Comparison of ENCODE assay signal across 9 cellular contexts in the genomic region with DNA sequence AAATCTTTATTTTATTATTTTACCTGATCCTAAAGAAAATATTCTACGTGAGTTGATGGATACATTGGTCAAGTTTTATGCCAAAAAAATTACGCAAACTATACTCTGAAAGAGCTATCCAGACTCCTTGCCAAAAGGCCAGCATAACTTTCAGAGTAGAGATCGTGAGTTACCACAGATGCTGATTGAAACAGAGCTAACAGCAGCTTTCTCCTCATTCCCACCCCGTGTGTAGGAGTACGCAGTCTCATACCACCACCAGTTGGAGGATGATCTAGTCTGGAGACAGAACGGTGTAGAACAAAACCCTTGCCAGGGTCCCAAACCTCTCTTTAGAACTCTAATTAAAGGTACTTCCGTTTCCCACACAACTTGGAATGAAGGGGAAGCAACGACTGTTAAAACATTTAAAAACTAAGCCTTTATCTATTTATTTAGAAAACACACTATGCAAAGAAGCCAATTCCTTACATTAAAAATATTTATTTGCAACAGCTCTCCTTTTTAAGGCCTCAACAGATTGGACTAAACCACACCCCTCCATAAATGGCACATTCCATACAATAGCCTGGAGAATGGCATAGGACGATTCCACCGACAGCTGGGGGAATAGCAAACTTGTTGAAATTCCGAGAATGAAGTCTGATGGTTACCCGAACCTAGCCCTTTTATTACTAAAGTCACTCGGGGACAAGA. TPM values are rescaled to one million over a fixed set of nuclear protein-coding genes. Genes with fewer than 3 reads are reported as not detected.
DNase-seq lines count a peak whose midpoint lies in the region; ATAC-seq, FAIRE-seq and TF ChIP-seq lines count a peak whose summit lies in the region.
"Had no signal": no experiment of that assay in that cellular context is flagged by ENCODE, and none has a peak within 500 bp of the region (broad histone marks: within the 10 kb centered on the region; RNA-seq: fewer than 3 reads in every experiment).

No MANE protein-coding gene starts in this region.

- 1% methylated on average over 13 of the region's 13 CpGs for WGBS in right lobe of liver (ENCODE audit: insufficient coverage, low coverage, low lambda C conversion rate, missing lambda C conversion rate)

- H3K4me1 ChIP-seq in SJCRH30 (peaks cover 14% of the 10 kb centered on the region), right lobe of liver (peaks cover 0 to 31% (median 14%) of the 10 kb centered on the region in 4 donors)

- H3K9me3 ChIP-seq in SJCRH30 (replicated peaks) (no peaks in the 10 kb centered on the region), right lobe of liver (no peaks in the 10 kb centered on the region)

- H3K36me3 ChIP-seq in SJCRH30 (peaks cover 36% of the 10 kb centered on the region), right lobe of liver (no peaks in the 10 kb centered on the region)

- intact Hi-C loops in right lobe of liver (cut with DNase I): no loop called here

- DNase-seq in DMS53 (lab: John Stamatoyannopoulos, UW) (peak; percentile 66), HL-60 (ENCODE audit: low read depth in 1 of 2, low spot score in 1 of 2) (peak in 1 of 2 experiments; percentile 45), SJCRH30 (peak; percentile 51 to 73), right lobe of liver (no peak), GM19239 (ENCODE audit: insufficient read length, low spot score) (no peak)
- DNase-seq in central memory CD8-positive, alpha-beta T cell (ENCODE audit: low spot score in 2 of 2): no peak
- DNase-seq in stimulated activated naive CD8-positive, alpha-beta T cell treated with anti-CD3 and anti-CD28 coated beads, Interleukin-15, amount 100 ng/mL, for 72 hours: peak; percentile 32 to 48

- TF ChIP-seq CTCF in HL-60 (IDR thresholded peaks at IDR 0.05; ENCODE audit: insufficient read depth, low read length): no peak
- TF ChIP-seq CTCF in right lobe of liver (IDR thresholded peaks at IDR 0.05): no peak

- peak overlapping the region; percentile 98 for H3K27ac ChIP-seq in HL-60 (replicated peaks)
- H3K27ac ChIP-seq in SJCRH30: peak overlapping the region; percentile 86
- peak overlapping the region; percentile 90 to 93 (median 91) for H3K27ac ChIP-seq in right lobe of liver

- TF ChIP-seq POLR2A in right lobe of liver (IDR thresholded peaks at IDR 0.05): peak; percentile 64

- peaks cover 39% of the 10 kb centered on the region for H3K4me1 Mint-ChIP-seq in central memory CD8-positive, alpha-beta T cell
- H3K4me1 Mint-ChIP-seq in stimulated activated naive CD8-positive, alpha-beta T cell treated with anti-CD3 and anti-CD28 coated beads, Interleukin-15, amount 100 ng/mL, for 72 hours: peaks cover 57% of the 10 kb centered on the region

- H3K4me3 ChIP-seq in HL-60 (replicated peaks; ENCODE audit: insufficient read depth, low read length): peak overlapping the region; percentile 87
- H3K4me3 ChIP-seq in SJCRH30: peak overlapping the region; percentile 69
- H3K4me3 ChIP-seq in right lobe of liver: peak overlapping the region; percentile 59 to 83 (median 67)

- ATAC-seq in central memory CD8-positive, alpha-beta T cell (replicated peaks; ENCODE audit: extremely low read depth, poor library complexity, severe bottlenecking): no peak
- ATAC-seq in right lobe of liver: peak in 3 of 4 donors; percentile 4 to 8 (median 7)
- no peak for ATAC-seq in stimulated activated naive CD8-positive, alpha-beta T cell treated with anti-CD3 and anti-CD28 coated beads, Interleukin-15, amount 100 ng/mL, for 72 hours
- no peak for ATAC-seq in HG03175 (IDR thresholded peaks at IDR 0.05; ENCODE audit: unreplicated experiment)

- H3K27me3 Mint-ChIP-seq in central memory CD8-positive, alpha-beta T cell: no peaks in the 10 kb centered on the region
- no peaks in the 10 kb centered on the region for H3K27me3 Mint-ChIP-seq in stimulated activated naive CD8-positive, alpha-beta T cell treated with anti-CD3 and anti-CD28 coated beads, Interleukin-15, amount 100 ng/mL, for 72 hours

- H3K36me3 Mint-ChIP-seq in central memory CD8-positive, alpha-beta T cell (ENCODE audit: insufficient read depth): peaks cover 33% of the 10 kb centered on the region

- FAIRE-seq in GM19239 (lab: Jason Lieb, UNC): no peak
- FAIRE-seq: colon had no signal

- no peaks in the 10 kb centered on the region for H3K27me3 ChIP-seq in HL-60 (ENCODE audit: insufficient read depth, poor library complexity, severe bottlenecking)
- no peaks in the 10 kb centered on the region for H3K27me3 ChIP-seq in SJCRH30
- H3K27me3 ChIP-seq in right lobe of liver: no peaks in the 10 kb centered on the region

- peak overlapping the region; percentile 99 for H3K27ac Mint-ChIP-seq in central memory CD8-positive, alpha-beta T cell (ENCODE audit: low read depth)
- peak overlapping the region; percentile 94 to 99 for H3K27ac Mint-ChIP-seq in stimulated activated naive CD8-positive, alpha-beta T cell treated with anti-CD3 and anti-CD28 coated beads, Interleukin-15, amount 100 ng/mL, for 72 hours

- H3K9me3 Mint-ChIP-seq in central memory CD8-positive, alpha-beta T cell: no peaks in the 10 kb centered on the region
- H3K9me3 Mint-ChIP-seq in stimulated activated naive CD8-positive, alpha-beta T cell treated with anti-CD3 and anti-CD28 coated beads, Interleukin-15, amount 100 ng/mL, for 72 hours: no peaks in the 10 kb centered on the region

- peak overlapping the region; percentile 98 for H3K4me3 Mint-ChIP-seq in central memory CD8-positive, alpha-beta T cell
- H3K4me3 Mint-ChIP-seq in stimulated activated naive CD8-positive, alpha-beta T cell treated with anti-CD3 and anti-CD28 coated beads, Interleukin-15, amount 100 ng/mL, for 72 hours: peak overlapping the region; percentile 86 to 97

RNA-seq across cellular contexts. Expression of a gene that starts 1.4 kb away (rescaled TPM):
- 363 and 379 TPM in 2 replicates for total RNA-seq in SJCRH30 (2014; rRNA removed; shearing (Covaris generic))
- total RNA-seq in right lobe of liver: 10 to 100 TPM; 32.8 to 91.1 (median 68.6) TPM

RNA-seq across cellular contexts. Expression of a gene that starts 26.7 kb away (rescaled TPM):
- total RNA-seq in SJCRH30 (2014; rRNA removed; shearing (Covaris generic)): 18.6 and 20.9 TPM in 2 replicates
- total RNA-seq in right lobe of liver: 10 to 100 TPM; 16.4 to 26.8 (median 21.2) TPM

Comparison
In these comparisons a context has a peak if more than half of its experiments do, and no peak if none do; other contexts are left out.
1. DNase-seq: peak in DMS53 (single experiment), SJCRH30 (2 of 2) and stimulated activated naive CD8-positive, alpha-beta T cell treated with anti-CD3 and anti-CD28 coated beads, Interleukin-15, amount 100 ng/mL, for 72 hours (2 of 2); none in central memory CD8-positive, alpha-beta T cell (0 of 2), right lobe of liver (0 of 3) and GM19239 (single experiment).
2. ATAC-seq: peak in right lobe of liver (3 of 4); none in central memory CD8-positive, alpha-beta T cell (single experiment), stimulated activated naive CD8-positive, alpha-beta T cell treated with anti-CD3 and anti-CD28 coated beads, Interleukin-15, amount 100 ng/mL, for 72 hours (single experiment) and HG03175 (single experiment).
3. Peak in every context shown above with its lines, with median percentiles within 50 percentile points of each other: H3K27ac ChIP-seq and H3K4me3 ChIP-seq.